ENCODE assay signal across 33 cellular contexts in the genomic region with DNA sequence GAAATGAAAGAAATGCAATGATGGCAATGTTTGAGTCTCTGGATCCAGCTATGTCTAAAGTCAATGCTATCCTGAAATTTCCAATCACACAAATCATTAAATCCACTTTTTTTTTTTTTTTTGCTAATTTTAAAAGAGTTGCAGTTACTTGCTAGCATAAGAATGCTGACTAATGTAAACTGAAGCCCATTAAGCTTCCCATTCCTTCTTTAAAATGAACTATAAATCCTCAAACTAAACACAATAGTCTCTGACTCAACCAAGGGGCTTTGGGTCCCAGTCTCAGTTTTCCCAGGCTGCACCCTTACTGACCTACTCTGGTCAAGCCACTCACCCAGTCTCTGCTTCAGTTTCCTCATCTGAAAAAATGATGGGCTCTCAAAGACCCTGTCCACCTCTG.
"Had no signal": no experiment of that assay in that cellular context is flagged by ENCODE, and none has a peak within 500 bp of the region (broad histone marks: within the 10 kb centered on the region; RNA-seq: fewer than 3 reads in every experiment).

No MANE protein-coding gene starts in this region.

- DNase-seq: activated B cell treated with CpG ODN at 0.5 μM for 24 hours; activated CD4-positive, alpha-beta T cell treated with anti-CD3 and anti-CD28 coated beads for 48 hours; activated CD4-positive, alpha-beta T cell treated with anti-CD3 and anti-CD28 coated beads, Interleukin-2, amount 50 U/mL, for 1 hour; activated CD4-positive, alpha-beta T cell treated with anti-CD3 and anti-CD28 coated beads, Interleukin-2, amount 50 U/mL, for 48 hours; activated CD8-positive, alpha-beta memory T cell treated with anti-CD3 and anti-CD28 coated beads for 24 hours; activated CD8-positive, alpha-beta T cell treated with anti-CD3 and anti-CD28 coated beads for 36 hours; activated effector memory CD4-positive, alpha-beta T cell treated with Interleukin-2 at 50 U/mL for 16 hours; activated gamma-delta T cell treated with Interleukin-2 at 50 U/mL for 16 hours; activated naive CD4-positive, alpha-beta T cell treated with anti-CD3 and anti-CD28 coated beads, Interleukin-2, amount 50 U/mL, for 16 hours; activated naive CD4-positive, alpha-beta T cell treated with Interleukin-2 at 50 U/mL for 16 hours; activated T-cell treated with anti-CD3 and anti-CD28 coated beads, Interleukin-2, amount 50 U/mL, for 4 hours; amniotic stem cell; anterior cingulate cortex; brain microvascular endothelial cell; cortex of kidney; dermis blood vessel endothelial cell; effector CD4-positive, alpha-beta T cell; effector memory CD8-positive, alpha-beta T cell; esophagus squamous epithelium; foreskin fibroblast; head of caudate nucleus; T-helper 1 cell; T-helper 17 cell; T1000 had no signal

- H3K27me3 ChIP-seq: brain microvascular endothelial cell, esophagus squamous epithelium had no signal

- ATAC-seq: activated CD4-positive, CD25-positive, alpha-beta regulatory T cell treated with anti-CD3 and anti-CD28 coated beads, Interleukin-2, amount 50 U/mL, for 24 hours; activated CD8-positive, alpha-beta T cell treated with anti-CD3 and anti-CD28 coated beads for 36 hours; activated T-cell treated with anti-CD3 and anti-CD28 coated beads, Interleukin-2, amount 50 U/mL, for 4 hours; activated T-helper 17 cell treated with anti-CD3 and anti-CD28 coated beads, Interleukin-2, amount 50 U/mL, for 72 hours; effector memory CD8-positive, alpha-beta T cell; T-helper 17 cell had no signal

- H3K4me3 ChIP-seq: esophagus squamous epithelium had no signal

- H3K36me3 ChIP-seq: brain microvascular endothelial cell, esophagus squamous epithelium, WERI-Rb-1 had no signal

- FAIRE-seq: astrocyte, bronchial epithelial cell, colon, endothelial cell of umbilical vein, frontal cortex had no signal

- H3K27ac ChIP-seq: brain microvascular endothelial cell, epithelial cell of prostate, esophagus squamous epithelium, WERI-Rb-1 had no signal

- H3K9me3 ChIP-seq: esophagus squamous epithelium had no signal
